ENCODE assay signal across 29 cellular contexts in genomic region chr9:38282756-38283155, GRCh38.
"Had no signal": no experiment of that assay in that cellular context is flagged by ENCODE, and none has a peak within 500 bp of the region (broad histone marks: within the 10 kb centered on the region; RNA-seq: fewer than 3 reads in every experiment).

No MANE protein-coding gene starts in this region.

- H3K4me1 Mint-ChIP-seq: activated B cell treated with CpG ODN at 0.5 μM for 24 hours had no signal

- H3K27ac ChIP-seq: brain microvascular endothelial cell, epithelial cell of prostate, WERI-Rb-1 had no signal

- H3K27me3 Mint-ChIP-seq: activated CD8-positive, alpha-beta T cell treated with anti-CD3 and anti-CD28 coated beads for 36 hours; activated naive CD8-positive, alpha-beta T cell; activated T-cell treated with anti-CD3 and anti-CD28 coated beads, Interleukin-2, amount 50 U/mL, for 24 hours; central memory CD8-positive, alpha-beta T cell had no signal

- H3K36me3 Mint-ChIP-seq: activated CD8-positive, alpha-beta memory T cell treated with anti-CD3 and anti-CD28 coated beads, Interleukin-2, amount 10 ng/mL, durations not matched to agents 7 days and 5 days; activated naive CD8-positive, alpha-beta T cell had no signal

- DNase-seq: activated B cell treated with CpG ODN at 0.5 μM for 24 hours; activated CD4-positive, alpha-beta T cell treated with anti-CD3 and anti-CD28 coated beads for 48 hours; activated CD4-positive, alpha-beta T cell treated with anti-CD3 and anti-CD28 coated beads, Interleukin-2, amount 50 U/mL, for 1 hour; activated CD4-positive, alpha-beta T cell treated with anti-CD3 and anti-CD28 coated beads, Interleukin-2, amount 50 U/mL, for 48 hours; activated CD8-positive, alpha-beta memory T cell treated with anti-CD3 and anti-CD28 coated beads, Interleukin-2, amount 10 ng/mL, durations not matched to agents 7 days and 5 days; activated CD8-positive, alpha-beta memory T cell treated with anti-CD3 and anti-CD28 coated beads, Interleukin-2, amount 50 U/mL, for 48 hours; activated CD8-positive, alpha-beta T cell treated with anti-CD3 and anti-CD28 coated beads for 36 hours; activated gamma-delta T cell; activated naive CD4-positive, alpha-beta T cell treated with anti-CD3 and anti-CD28 coated beads, Interleukin-2, amount 50 U/mL, for 16 hours; activated naive CD4-positive, alpha-beta T cell treated with Interleukin-2 at 50 U/mL for 16 hours; activated T-cell treated with anti-CD3 and anti-CD28 coated beads for 4 hours; activated T-cell treated with anti-CD3 and anti-CD28 coated beads, Interleukin-2, amount 50 U/mL, for 24 hours; activated T-cell treated with anti-CD3 and anti-CD28 coated beads, Interleukin-2, amount 50 U/mL, for 72 hours; amniotic stem cell; anterior cingulate cortex; brain microvascular endothelial cell; cortex of kidney; dermis blood vessel endothelial cell; effector CD8-positive, alpha-beta T cell; foreskin fibroblast; head of caudate nucleus; T-helper 1 cell; T-helper 17 cell; T1000; WERI-Rb-1 had no signal

- H3K9me3 Mint-ChIP-seq: activated B cell treated with CpG ODN at 0.5 μM for 24 hours; activated CD8-positive, alpha-beta T cell treated with anti-CD3 and anti-CD28 coated beads for 36 hours; activated T-cell treated with anti-CD3 and anti-CD28 coated beads, Interleukin-2, amount 50 U/mL, for 24 hours; activated T-cell treated with anti-CD3 and anti-CD28 coated beads, Interleukin-2, amount 50 U/mL, for 72 hours; central memory CD8-positive, alpha-beta T cell; T-helper 2 cell treated with Interferon-gamma antibody and Interleukin-4, amounts not matched to agents 5 μg/mL and 100 μg/mL, for 36 hours had no signal

- H3K27ac Mint-ChIP-seq: activated B cell treated with CpG ODN at 0.5 μM for 24 hours; activated CD8-positive, alpha-beta memory T cell treated with anti-CD3 and anti-CD28 coated beads, Interleukin-2, amount 10 ng/mL, durations not matched to agents 7 days and 5 days; activated CD8-positive, alpha-beta T cell treated with anti-CD3 and anti-CD28 coated beads for 36 hours; activated naive CD8-positive, alpha-beta T cell; activated T-cell treated with anti-CD3 and anti-CD28 coated beads, Interleukin-2, amount 50 U/mL, for 24 hours; activated T-cell treated with anti-CD3 and anti-CD28 coated beads, Interleukin-2, amount 50 U/mL, for 72 hours; T-helper 17 cell; T-helper 2 cell treated with Interferon-gamma antibody and Interleukin-4, amounts not matched to agents 5 μg/mL and 100 μg/mL, for 36 hours had no signal

- H3K36me3 ChIP-seq: brain microvascular endothelial cell, WERI-Rb-1 had no signal

- H3K4me3 Mint-ChIP-seq: activated B cell treated with CpG ODN at 0.5 μM for 24 hours; activated CD8-positive, alpha-beta memory T cell treated with anti-CD3 and anti-CD28 coated beads, Interleukin-2, amount 10 ng/mL, durations not matched to agents 7 days and 5 days; activated CD8-positive, alpha-beta T cell treated with anti-CD3 and anti-CD28 coated beads for 36 hours; activated naive CD8-positive, alpha-beta T cell; activated T-cell treated with anti-CD3 and anti-CD28 coated beads, Interleukin-2, amount 50 U/mL, for 24 hours; activated T-cell treated with anti-CD3 and anti-CD28 coated beads, Interleukin-2, amount 50 U/mL, for 72 hours; central memory CD8-positive, alpha-beta T cell; T-helper 17 cell; T-helper 2 cell treated with Interferon-gamma antibody and Interleukin-4, amounts not matched to agents 5 μg/mL and 100 μg/mL, for 36 hours had no signal
